In genomic region chrX:47232803-47233332, GRCh38 we compare ENCODE assay signal across 8 cellular contexts. TPM values are rescaled to one million over a fixed set of nuclear protein-coding genes. Genes with fewer than 3 reads are reported as not detected.
DNase-seq lines count a peak whose midpoint lies in the region; ATAC-seq and TF ChIP-seq lines count a peak whose summit lies in the region.

TSS of gene USP11 (plus strand) at chrX:47233009. CDS start at chrX:47233044, 35 bp downstream.

- H3K4me1 ChIP-seq in lung (ENCODE audit: control insufficient read depth in 2 of 2, insufficient read depth in 2 of 2, low read length in 2 of 2), result peaks cover 0 to 4% of the 10 kb centered on the region in 2 donors

- H3K27me3 ChIP-seq in lung (ENCODE audit: control insufficient read depth, insufficient read depth), result no peaks in the 10 kb centered on the region

- POLR2A ChIA-PET in HEK293T (lab: Yijun Ruan, JAX), result interaction anchor here (0.5 to 2.7 kb wide), 17 partner anchors 12 to 339 kb away, joined by 3 to 21 read pairs (median 4); no protein-coding TSS in a partner anchor
- POLR2A ChIA-PET in activated CD4-positive, alpha-beta memory T cell treated with anti-CD3 and anti-CD28 coated beads, Interleukin-2, amount 10 ng/mL, durations not matched to agents 7 days and 5 days (lab: Charles Lee), result interaction anchor here (0.6 to 3.5 kb wide), 10 partner anchors 8 to 396 kb away, joined by 3 to 53 read pairs (median 4); partner anchors contain the start of genes ARAF, CDK16, NDUFB11 and RBM10

- H3K9me3 Mint-ChIP-seq in activated CD4-positive, alpha-beta memory T cell treated with anti-CD3 and anti-CD28 coated beads, Interleukin-2, amount 10 ng/mL, durations not matched to agents 7 days and 5 days, result no peaks in the 10 kb centered on the region

- peak within 1 kb of the TSS; percentile 97 to 98 for H3K27ac ChIP-seq in lung (ENCODE audit: low read depth in 1 of 2, low read length in 1 of 2)

- CTCF ChIA-PET in HEK293T (lab: Yijun Ruan, JAX), result interaction anchor here (0.6 kb wide), 2 partner anchors 82 to 91 kb away, joined by 3 read pairs; no protein-coding TSS in a partner anchor
- CTCF ChIA-PET in activated CD4-positive, alpha-beta memory T cell treated with anti-CD3 and anti-CD28 coated beads, Interleukin-2, amount 10 ng/mL, durations not matched to agents 7 days and 5 days (lab: Charles Lee), result interaction anchor here (1.8 kb wide), 1 partner anchor 15 kb away, joined by 4 read pairs; no protein-coding TSS in a partner anchor

- H3K4me3 Mint-ChIP-seq in activated CD4-positive, alpha-beta memory T cell treated with anti-CD3 and anti-CD28 coated beads, Interleukin-2, amount 10 ng/mL, durations not matched to agents 7 days and 5 days, result peak within 1 kb of the TSS; percentile 84

- H3K36me3 Mint-ChIP-seq in activated CD4-positive, alpha-beta memory T cell treated with anti-CD3 and anti-CD28 coated beads, Interleukin-2, amount 10 ng/mL, durations not matched to agents 7 days and 5 days (ENCODE audit: low read depth), result peaks cover 17% of the 10 kb centered on the region

- peak within 1 kb of the TSS; percentile 78 for H3K4me3 ChIP-seq in GM12864 (ENCODE audit: low read depth, low read length)
- peak within 1 kb of the TSS; percentile 59 for H3K4me3 ChIP-seq in lung

- DNase-seq in GM12864 (ENCODE audit: low read depth), result peak; percentile 29
- peak; percentile 46 for DNase-seq in HEK293T (ENCODE audit: extremely low spot score)
- DNase-seq in NCI-H2227 treated with DMSO at 0.1 percent for 48 hours (lab: John Stamatoyannopoulos, UW), result peak; percentile 74
- peak; percentile 47 for DNase-seq in activated CD4-positive, alpha-beta memory T cell treated with anti-CD3 and anti-CD28 coated beads, Interleukin-2, amount 10 ng/mL, durations not matched to agents 7 days and 5 days
- DNase-seq in effector CD8-positive, alpha-beta T cell (lab: John Stamatoyannopoulos, UW), result peak; percentile 55
- DNase-seq in lung (ENCODE audit: low spot score), result peak; percentile 56
- peak; percentile 17 to 50 for DNase-seq in stimulated activated CD8-positive, alpha-beta memory T cell treated with anti-CD3 and anti-CD28 coated beads, Interleukin-7, amount 100 ng/mL, for 4 hours (ENCODE audit: low read depth in 2 of 2)
- DNase-seq in GDM1 (lab: John Stamatoyannopoulos, UW), result no peak

- H3K27ac Mint-ChIP-seq in activated CD4-positive, alpha-beta memory T cell treated with anti-CD3 and anti-CD28 coated beads, Interleukin-2, amount 10 ng/mL, durations not matched to agents 7 days and 5 days, result peak within 1 kb of the TSS; percentile 98

- no peak for TF ChIP-seq CTCF in GM12864 (IDR thresholded peaks at IDR 0.05; ENCODE audit: low read depth, low read length, missing control alignments)
- TF ChIP-seq CTCF in lung (IDR thresholded peaks at IDR 0.05; ENCODE audit: control extremely low read depth, extremely low read depth), result no peak

- H3K9me3 ChIP-seq in lung (ENCODE audit: control insufficient read depth in 2 of 2, insufficient read depth in 1 of 2, low read length in 1 of 2), result peaks cover 0 to 1% of the 10 kb centered on the region in 2 donors

- 0 to 16% methylated on average over 36 to 46 of the region's 46 CpGs for WGBS in lung, 2 donors

- ATAC-seq in lung (ENCODE audit: insufficient read depth, low FRiP score), result peak; percentile 23

- H3K36me3 ChIP-seq in lung (ENCODE audit: control insufficient read depth in 2 of 2, insufficient read depth in 2 of 2, low read length in 2 of 2), result peaks cover 3 to 9% of the 10 kb centered on the region in 2 donors

- no peaks in the 10 kb centered on the region for H3K27me3 Mint-ChIP-seq in activated CD4-positive, alpha-beta memory T cell treated with anti-CD3 and anti-CD28 coated beads, Interleukin-2, amount 10 ng/mL, durations not matched to agents 7 days and 5 days

- peaks cover 12% of the 10 kb centered on the region for H3K4me1 Mint-ChIP-seq in activated CD4-positive, alpha-beta memory T cell treated with anti-CD3 and anti-CD28 coated beads, Interleukin-2, amount 10 ng/mL, durations not matched to agents 7 days and 5 days

TF ChIP-seq in HEK293T, 16 proteins besides CTCF, POLR2A, EP300 and RAD21:
- TF ChIP-seq L3MBTL2 (conservative IDR thresholded peaks at IDR 0.05) (peak; percentile 94), PKNOX1 (IDR thresholded peaks at IDR 0.05) (no peak), ZNF384 (IDR thresholded peaks at IDR 0.05) (no peak), HDGF (IDR thresholded peaks at IDR 0.05; ENCODE audit: borderline replicate concordance) (no peak), NFRKB (IDR thresholded peaks at IDR 0.05) (peak; percentile 21; the same call in 1 of the 2 replicates), FOXK2 (IDR thresholded peaks at IDR 0.05) (no peak), ELF4 (IDR thresholded peaks at IDR 0.05) (peak; percentile 83)

RNA-seq across cellular contexts. Expression of gene USP11, which starts in this region (rescaled TPM):
- total RNA-seq in activated CD4-positive, alpha-beta memory T cell treated with anti-CD3 and anti-CD28 coated beads, Interleukin-2, amount 10 ng/mL, durations not matched to agents 7 days and 5 days, result 10 to 100 TPM; 27.6 to 29.4 TPM
- total RNA-seq in lung, result 10 to 100 TPM; 57.0 to 74.8 TPM
- polyA plus RNA-seq in lung, result 10 to 100 TPM; 22.9 to 23.4 TPM
